ENCODE assay signal across 23 cellular contexts in the genomic region with DNA sequence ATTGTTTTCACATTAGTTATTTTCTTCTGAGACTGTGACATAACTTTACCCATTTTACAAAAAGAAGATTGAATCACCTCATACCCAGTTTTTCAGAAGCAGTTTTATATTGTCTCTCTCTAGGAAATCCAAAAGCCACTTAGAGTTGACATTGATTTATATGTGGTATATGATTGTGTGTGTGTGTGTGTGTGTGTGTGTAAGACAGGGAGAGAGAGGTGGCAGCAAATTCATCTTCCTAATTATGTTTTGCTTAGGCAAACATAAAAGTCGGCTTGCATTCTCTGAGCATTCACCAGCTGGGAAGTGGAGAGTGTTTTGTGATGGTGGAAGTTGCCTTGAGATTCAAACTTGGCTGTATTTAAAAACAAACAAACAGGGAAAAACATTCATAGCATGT.
"Had no signal": no experiment of that assay in that cellular context is flagged by ENCODE, and none has a peak within 500 bp of the region (broad histone marks: within the 10 kb centered on the region; RNA-seq: fewer than 3 reads in every experiment).

No MANE protein-coding gene starts in this region.

- H3K4me2 ChIP-seq: neural progenitor cell had no signal

- H3K4me3 ChIP-seq: cardiac muscle cell, esophagus squamous epithelium, gastroesophageal sphincter, neural progenitor cell, transverse colon had no signal

- H3K4me1 ChIP-seq: esophagus squamous epithelium, gastroesophageal sphincter, transverse colon had no signal

- DNase-seq: activated CD4-positive, alpha-beta memory T cell treated with anti-CD3 and anti-CD28 coated beads for 36 hours; activated CD4-positive, alpha-beta T cell treated with anti-CD3 and anti-CD28 coated beads for 48 hours; activated effector memory CD4-positive, alpha-beta T cell treated with anti-CD3 and anti-CD28 coated beads, Interleukin-2, amount 50 U/mL, for 16 hours; activated naive CD4-positive, alpha-beta T cell treated with anti-CD3 and anti-CD28 coated beads, Interleukin-2, amount 50 U/mL, for 16 hours; activated naive CD8-positive, alpha-beta T cell treated with anti-CD3 and anti-CD28 coated beads, Interleukin-2, amount 50 U/mL, for 24 hours; activated T-cell treated with anti-CD3 and anti-CD28 coated beads, Interleukin-2, amount 50 U/mL, for 72 hours; cortex of kidney; endodermal cell; esophagus squamous epithelium; head of caudate nucleus; hypothalamus; left ventricle myocardium superior; mammary epithelial cell; naive thymus-derived CD8-positive, alpha-beta T cell; posterior cingulate gyrus; stimulated activated CD4-positive, alpha-beta T cell treated with anti-CD3 and anti-CD28 coated beads, Interleukin-2, amount 100 ng/mL, for 48 hours; stimulated activated CD8-positive, alpha-beta memory T cell treated with anti-CD3 and anti-CD28 coated beads, Interleukin-4, amount 100 ng/mL, for 48 hours; stimulated activated naive B cell treated with anti-CD40 and anti-IgM and Interleukin-4, amounts not matched to agents 10 μg/mL and 1 μg/mL and 100 μg/mL, for 72 hours; transverse colon had no signal

- FAIRE-seq: urothelium cell line had no signal

- H3K36me3 ChIP-seq: cardiac muscle cell, esophagus squamous epithelium, gastroesophageal sphincter, neural progenitor cell, transverse colon had no signal

- H3K9me3 ChIP-seq: esophagus squamous epithelium, gastroesophageal sphincter, transverse colon had no signal

- ATAC-seq: activated naive CD8-positive, alpha-beta T cell treated with anti-CD3 and anti-CD28 coated beads, Interleukin-2, amount 50 U/mL, for 24 hours; activated T-cell treated with anti-CD3 and anti-CD28 coated beads, Interleukin-2, amount 50 U/mL, for 72 hours; gastroesophageal sphincter; left ventricle myocardium superior; naive thymus-derived CD8-positive, alpha-beta T cell; stimulated activated naive B cell treated with anti-CD40 and anti-IgM and Interleukin-4, amounts not matched to agents 10 μg/mL and 1 μg/mL and 100 μg/mL, for 72 hours had no signal

- H3K27ac ChIP-seq: cardiac muscle cell, esophagus squamous epithelium, gastroesophageal sphincter, neural progenitor cell, transverse colon had no signal

- H3K27me3 ChIP-seq: cardiac muscle cell, neural progenitor cell had no signal
